31 cellular contexts compared by ENCODE assay signal in genomic region chr13:109723046-109723445, GRCh38.
"Had no signal": no experiment of that assay in that cellular context is flagged by ENCODE, and none has a peak within 500 bp of the region (broad histone marks: within the 10 kb centered on the region; RNA-seq: fewer than 3 reads in every experiment).

No MANE protein-coding gene starts in this region.

- H3K9me3 Mint-ChIP-seq: mesothelial cell of epicardium; naive B cell; natural killer cell; nephron progenitor cell; stimulated activated naive B cell treated with anti-CD40 and anti-IgM and Interleukin-4, amounts not matched to agents 10 μg/mL and 1 μg/mL and 100 μg/mL, for 72 hours had no signal

- ATAC-seq: left cardiac atrium; left lung; natural killer cell; sciatic nerve; stimulated activated naive B cell treated with anti-CD40 and anti-IgM and Interleukin-4, amounts not matched to agents 10 μg/mL and 1 μg/mL and 100 μg/mL, for 72 hours; stimulated activated naive CD8-positive, alpha-beta T cell treated with anti-CD3 and anti-CD28 coated beads, Interleukin-15, Interleukin-2, amounts not matched to agents 100 U/mL and 50 U/mL, for 24 hours had no signal

- H3K9me3 ChIP-seq: left lung, neutrophil, right atrium auricular region, stomach, testis, thyroid gland, transverse colon, upper lobe of left lung, vagina had no signal

- H3K4me1 ChIP-seq: parathyroid adenoma, right atrium auricular region, stomach, testis, thyroid gland, upper lobe of left lung, vagina had no signal

- H3K4me3 ChIP-seq: hepatocyte, left lung, lung, neural progenitor cell, right atrium auricular region, skin epidermis, stomach, testis, thyroid gland, transverse colon, upper lobe of left lung, vagina had no signal

- H3K4me2 ChIP-seq: hepatocyte, neural progenitor cell had no signal

- H3K36me3 Mint-ChIP-seq: mesothelial cell of epicardium; naive B cell; natural killer cell; stimulated activated naive B cell treated with anti-CD40 and anti-IgM and Interleukin-4, amounts not matched to agents 10 μg/mL and 1 μg/mL and 100 μg/mL, for 72 hours had no signal

- H3K4me1 Mint-ChIP-seq: mesothelial cell of epicardium had no signal

- H3K36me3 ChIP-seq: left lung, neural progenitor cell, neutrophil, right atrium auricular region, stomach, thyroid gland, transverse colon, upper lobe of left lung, vagina had no signal

- DNase-seq: islet precursor cell; kidney glomerular epithelial cell; left cardiac atrium; left lung; mesendoderm; naive B cell; natural killer cell; nephron progenitor cell; occipital lobe; stimulated activated CD4-positive, alpha-beta T cell treated with anti-CD3 and anti-CD28 coated beads, Interleukin-12 subunit alpha, Interleukin-12 subunit beta, amount 100 ng/mL, for 4 hours; stimulated activated CD4-positive, alpha-beta T cell treated with anti-CD3 and anti-CD28 coated beads, Interleukin-15, amount 100 ng/mL, for 24 hours; stimulated activated CD4-positive, alpha-beta T cell treated with anti-CD3 and anti-CD28 coated beads, Interleukin-2, amount 100 ng/mL, for 24 hours; stimulated activated CD4-positive, alpha-beta T cell treated with anti-CD3 and anti-CD28 coated beads, Interleukin-4, amount 100 ng/mL, for 1 hour; stimulated activated naive B cell treated with anti-CD40 and anti-IgM and Interleukin-4, amounts not matched to agents 10 μg/mL and 1 μg/mL and 100 μg/mL, for 72 hours; stimulated activated naive CD8-positive, alpha-beta T cell treated with anti-CD3 and anti-CD28 coated beads, Interleukin-15, Interleukin-2, amounts not matched to agents 100 U/mL and 50 U/mL, for 24 hours; stomach; testis; thyroid gland; transverse colon; upper lobe of left lung had no signal

- H3K27ac ChIP-seq: hepatocyte, left lung, neural progenitor cell, neutrophil, parathyroid adenoma, right atrium auricular region, skin epidermis, stomach, testis, thyroid gland, transverse colon, upper lobe of left lung, vagina had no signal

- H3K9ac ChIP-seq: neural progenitor cell, parathyroid adenoma had no signal

- H3K4me3 Mint-ChIP-seq: mesothelial cell of epicardium; naive B cell; natural killer cell; nephron progenitor cell; neural progenitor cell; stimulated activated naive B cell treated with anti-CD40 and anti-IgM and Interleukin-4, amounts not matched to agents 10 μg/mL and 1 μg/mL and 100 μg/mL, for 72 hours had no signal

- H2AFZ ChIP-seq: hepatocyte, neural progenitor cell, parathyroid adenoma had no signal

- H3K79me2 ChIP-seq: hepatocyte, parathyroid adenoma had no signal

- H3K27me3 ChIP-seq: hepatocyte, neural progenitor cell, right atrium auricular region, stomach, testis, thyroid gland, transverse colon, upper lobe of left lung, vagina had no signal

- H3K27ac Mint-ChIP-seq: mesothelial cell of epicardium; naive B cell; natural killer cell; nephron progenitor cell; neural progenitor cell; progenitor cell of endocrine pancreas; stimulated activated naive B cell treated with anti-CD40 and anti-IgM and Interleukin-4, amounts not matched to agents 10 μg/mL and 1 μg/mL and 100 μg/mL, for 72 hours had no signal
